23 cellular contexts compared by ENCODE assay signal in genomic region chr3:66241466-66241865, GRCh38.
"Had no signal": no experiment of that assay in that cellular context is flagged by ENCODE, and none has a peak within 500 bp of the region (broad histone marks: within the 10 kb centered on the region; RNA-seq: fewer than 3 reads in every experiment).

No MANE protein-coding gene starts in this region.

- ATAC-seq: activated naive CD4-positive, alpha-beta T cell treated with anti-CD3 and anti-CD28 coated beads, Interleukin-2, amount 50 U/mL, for 72 hours; activated T-cell treated with anti-CD3 and anti-CD28 coated beads, Interleukin-2, amount 50 U/mL, for 72 hours; esophagus mucosa; gastrocnemius medialis; WTC11 had no signal

- DNase-seq: activated CD4-positive, alpha-beta memory T cell treated with anti-CD3 and anti-CD28 coated beads, Interleukin-2, amount 10 ng/mL, durations not matched to agents 7 days and 5 days; activated CD4-positive, alpha-beta T cell treated with anti-CD3 and anti-CD28 coated beads for 1 hour; activated CD4-positive, alpha-beta T cell treated with anti-CD3 and anti-CD28 coated beads for 4 hours; activated CD4-positive, alpha-beta T cell treated with anti-CD3 and anti-CD28 coated beads, Interleukin-2, amount 10 ng/mL, durations not matched to agents 7 days and 5 days; activated CD4-positive, alpha-beta T cell treated with anti-CD3 and anti-CD28 coated beads, Interleukin-2, amount 50 U/mL, for 4 hours; activated CD8-positive, alpha-beta memory T cell treated with anti-CD3 and anti-CD28 coated beads, Interleukin-2, amount 50 U/mL, for 48 hours; activated gamma-delta T cell; activated naive CD4-positive, alpha-beta T cell; activated naive CD4-positive, alpha-beta T cell treated with anti-CD3 and anti-CD28 coated beads, Interleukin-2, amount 10 ng/mL, durations not matched to agents 7 days and 5 days; activated naive CD8-positive, alpha-beta T cell treated with anti-CD3 and anti-CD28 coated beads, Interleukin-2, amount 10 ng/mL, durations not matched to agents 7 days and 5 days; activated T-cell treated with anti-CD3 and anti-CD28 coated beads for 4 hours; activated T-cell treated with anti-CD3 and anti-CD28 coated beads, Interleukin-2, amount 50 U/mL, for 24 hours; activated T-cell treated with anti-CD3 and anti-CD28 coated beads, Interleukin-2, amount 50 U/mL, for 72 hours; central memory CD4-positive, alpha-beta T cell; cerebellar nuclear complex; colonic mucosa; effector CD8-positive, alpha-beta T cell; foreskin fibroblast; gastrocnemius medialis; T-helper 2 cell had no signal
